Comparison of ENCODE assay signal across 9 cellular contexts in the genomic region with DNA sequence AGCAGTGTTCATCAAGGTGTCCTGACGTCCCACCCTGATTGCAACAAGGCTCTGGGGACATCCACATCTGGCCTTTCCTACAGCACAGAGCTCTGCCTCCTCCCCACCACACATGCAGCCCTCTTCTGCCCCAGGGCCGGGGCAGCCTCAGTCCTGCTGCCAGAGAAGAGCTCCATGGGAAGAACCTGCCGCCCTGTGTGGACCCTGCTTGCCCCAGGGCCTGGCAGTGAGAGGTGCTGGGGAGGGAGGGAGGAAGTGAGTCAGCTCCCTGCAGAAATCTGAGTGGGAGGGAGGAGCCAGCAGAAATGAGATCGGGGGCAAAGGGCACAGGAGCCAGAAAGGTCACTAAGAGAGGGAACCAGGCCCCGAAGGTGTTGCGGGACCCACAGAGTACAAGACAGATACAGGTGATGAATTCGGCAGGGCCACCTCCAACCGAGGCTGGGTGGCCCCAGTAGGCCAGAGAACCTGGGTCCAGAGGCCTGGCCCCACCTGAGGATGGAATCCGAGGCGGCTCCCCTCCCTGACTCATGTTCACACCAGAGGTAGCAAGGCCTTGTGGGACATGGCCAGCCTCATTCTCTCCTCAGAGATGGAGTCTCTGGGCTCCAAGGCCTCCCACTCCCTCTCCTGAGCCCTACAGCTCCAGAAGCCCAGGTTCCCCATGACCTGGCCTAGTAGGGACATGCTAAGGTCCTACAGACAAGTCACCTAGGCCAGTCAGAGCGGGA. TPM values are rescaled to one million over a fixed set of nuclear protein-coding genes. Genes with fewer than 3 reads are reported as not detected.
DNase-seq lines count a peak whose midpoint lies in the region; ATAC-seq and TF ChIP-seq lines count a peak whose summit lies in the region.
"Had no signal": no experiment of that assay in that cellular context is flagged by ENCODE, and none has a peak within 500 bp of the region (broad histone marks: within the 10 kb centered on the region; RNA-seq: fewer than 3 reads in every experiment).

No MANE protein-coding gene starts in this region.

- intact Hi-C loops in ascending aorta (cut with DNase I), result no loop called here
- intact Hi-C loops in left lung (cut with DNase I), result no loop called here

- DNase-seq in SKM-1 (lab: John Stamatoyannopoulos, UW; ENCODE audit: unreplicated experiment) (peak; percentile 51), ascending aorta (ENCODE audit: low spot score in 2 of 2) (peak in 1 of 2 donors; percentile 80), left lung (peak; percentile 73 to 86), G401 (ENCODE audit: low spot score) (no peak), DMS 273 (lab: John Stamatoyannopoulos, UW; ENCODE audit: unreplicated experiment) (no peak), NCI-H69 (lab: John Stamatoyannopoulos, UW) (no peak)
- peak; percentile 62 for DNase-seq in stimulated activated naive B cell treated with anti-CD40 and anti-IgM and Interleukin-4, amounts not matched to agents 10 μg/mL and 1 μg/mL and 100 μg/mL, for 72 hours

- TF ChIP-seq CTCF in ascending aorta (IDR thresholded peaks at IDR 0.05) (no peak), left lung (IDR thresholded peaks at IDR 0.05) (no peak)

- H3K4me3 ChIP-seq in ascending aorta (peak overlapping the region in 1 of 2 donors; percentile 11), left lung (no peak overlapping the region)

- in situ Hi-C loops in G401 (cut with HindIII; ENCODE audit: low sequenced_read_pairs), result loop anchor here (25.0 kb wide), 1 partner anchor 107 kb away; no protein-coding TSS in a partner anchor

- H3K4me1 ChIP-seq in ascending aorta (peaks cover 12 to 34% of the 10 kb centered on the region in 2 donors), left lung (peaks cover 52 to 66% of the 10 kb centered on the region in 2 donors)

- H3K27me3 ChIP-seq in ascending aorta (no peaks in the 10 kb centered on the region), left lung (no peaks in the 10 kb centered on the region)

- peak overlapping the region; percentile 57 to 70 for H3K27ac ChIP-seq in ascending aorta
- peak overlapping the region; percentile 31 to 83 for H3K27ac ChIP-seq in left lung
- H3K27ac ChIP-seq: HL-60 had no signal

- peaks cover 32 to 63% of the 10 kb centered on the region in 2 donors for H3K4me1 Mint-ChIP-seq in stimulated activated naive B cell treated with anti-CD40 and anti-IgM and Interleukin-4, amounts not matched to agents 10 μg/mL and 1 μg/mL and 100 μg/mL, for 72 hours

- H3K36me3 Mint-ChIP-seq in stimulated activated naive B cell treated with anti-CD40 and anti-IgM and Interleukin-4, amounts not matched to agents 10 μg/mL and 1 μg/mL and 100 μg/mL, for 72 hours, result peaks cover 3 to 8% of the 10 kb centered on the region in 2 donors

- H3K36me3 ChIP-seq in ascending aorta, result no peaks in the 10 kb centered on the region
- no peaks in the 10 kb centered on the region for H3K36me3 ChIP-seq in left lung

- no peaks in the 10 kb centered on the region for H3K9me3 Mint-ChIP-seq in stimulated activated naive B cell treated with anti-CD40 and anti-IgM and Interleukin-4, amounts not matched to agents 10 μg/mL and 1 μg/mL and 100 μg/mL, for 72 hours

- peak overlapping the region; percentile 44 to 71 for H3K4me3 Mint-ChIP-seq in stimulated activated naive B cell treated with anti-CD40 and anti-IgM and Interleukin-4, amounts not matched to agents 10 μg/mL and 1 μg/mL and 100 μg/mL, for 72 hours

- H3K9me3 ChIP-seq in ascending aorta (no peaks in the 10 kb centered on the region), left lung (no peaks in the 10 kb centered on the region)

- ATAC-seq in GM19463 (IDR thresholded peaks at IDR 0.05; ENCODE audit: unreplicated experiment), result peak; percentile 68
- peak; percentile 76 for ATAC-seq in left lung
- ATAC-seq in stimulated activated naive B cell treated with anti-CD40 and anti-IgM and Interleukin-4, amounts not matched to agents 10 μg/mL and 1 μg/mL and 100 μg/mL, for 72 hours (replicated peaks), result peak; percentile 96

- no peaks in the 10 kb centered on the region for H3K27me3 Mint-ChIP-seq in stimulated activated naive B cell treated with anti-CD40 and anti-IgM and Interleukin-4, amounts not matched to agents 10 μg/mL and 1 μg/mL and 100 μg/mL, for 72 hours

- H3K27ac Mint-ChIP-seq in stimulated activated naive B cell treated with anti-CD40 and anti-IgM and Interleukin-4, amounts not matched to agents 10 μg/mL and 1 μg/mL and 100 μg/mL, for 72 hours, result peak overlapping the region; percentile 88

RNA-seq across cellular contexts. Expression of gene MYO18A, which starts 24.8 kb away (rescaled TPM):
- total RNA-seq in ascending aorta, result 185 TPM
- total RNA-seq in left lung, result 10 to 100 TPM; 55.9 to 58.3 TPM
- total RNA-seq in G401 (2014; rRNA removed; shearing (Covaris generic)), result 26.0 and 42.1 TPM in 2 replicates

Comparison
In these comparisons a context has a peak if more than half of its experiments do, and no peak if none do; other contexts are left out.
1. DNase-seq: peak in SKM-1 (single experiment), left lung (2 of 2) and stimulated activated naive B cell treated with anti-CD40 and anti-IgM and Interleukin-4, amounts not matched to agents 10 μg/mL and 1 μg/mL and 100 μg/mL, for 72 hours (single experiment); none in G401 (single experiment), DMS 273 (single experiment) and NCI-H69 (single experiment).
2. Peak in every context shown above with its lines, with median percentiles within 50 percentile points of each other: ATAC-seq.